30 cellular contexts compared by ENCODE assay signal in the genomic region with DNA sequence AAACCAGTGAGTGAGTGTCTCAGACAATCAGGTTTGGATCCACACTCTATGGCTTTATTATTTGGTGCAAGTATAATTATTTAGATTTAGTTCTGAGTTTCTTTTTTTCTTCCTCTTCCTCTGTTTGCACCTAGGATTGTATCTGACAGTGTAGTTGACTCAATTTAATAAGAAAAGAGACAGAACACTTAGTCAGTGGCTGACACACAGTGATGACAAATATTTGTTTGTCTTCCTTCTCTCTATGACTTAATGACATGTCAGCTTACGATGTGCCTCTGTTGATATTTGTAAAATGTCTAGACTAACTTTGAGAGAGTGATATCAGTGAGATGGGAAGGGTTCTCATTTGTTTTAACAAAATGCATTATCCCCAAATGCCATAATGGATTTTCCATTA.
"Had no signal": no experiment of that assay in that cellular context is flagged by ENCODE, and none has a peak within 500 bp of the region (broad histone marks: within the 10 kb centered on the region; RNA-seq: fewer than 3 reads in every experiment).

No MANE protein-coding gene starts in this region.

- H3K79me2 ChIP-seq: hepatocyte had no signal

- H2AFZ ChIP-seq: hepatocyte had no signal

- H3K36me3 ChIP-seq: ascending aorta, brain microvascular endothelial cell, esophagus muscularis mucosa, gastroesophageal sphincter, heart right ventricle had no signal

- H3K4me3 ChIP-seq: ascending aorta, esophagus muscularis mucosa, gastroesophageal sphincter, heart right ventricle, hepatocyte had no signal

- FAIRE-seq: colon had no signal

- H3K4me1 ChIP-seq: ascending aorta, gastroesophageal sphincter, heart right ventricle had no signal

- H3K9me3 ChIP-seq: ascending aorta, esophagus muscularis mucosa, gastroesophageal sphincter had no signal

- H3K27me3 ChIP-seq: ascending aorta, brain microvascular endothelial cell, esophagus muscularis mucosa, hepatocyte had no signal

- H3K27ac ChIP-seq: ascending aorta, brain microvascular endothelial cell, esophagus muscularis mucosa, gastroesophageal sphincter, heart right ventricle, hepatocyte had no signal

- ATAC-seq: activated CD4-positive, alpha-beta T cell treated with anti-CD3 and anti-CD28 coated beads for 36 hours; activated CD8-positive, alpha-beta T cell treated with anti-CD3 and anti-CD28 coated beads, Interleukin-2, amount 10 ng/mL, durations not matched to agents 7 days and 5 days; activated naive CD4-positive, alpha-beta T cell treated with anti-CD3 and anti-CD28 coated beads, Interleukin-2, amount 50 U/mL, for 72 hours; activated T-cell treated with anti-CD3 and anti-CD28 coated beads, Interleukin-2, amount 50 U/mL, for 72 hours; effector memory CD8-positive, alpha-beta T cell; gastroesophageal sphincter; heart right ventricle; T-helper 17 cell had no signal

- DNase-seq: activated CD4-positive, alpha-beta memory T cell treated with anti-CD3 and anti-CD28 coated beads for 36 hours; activated CD4-positive, alpha-beta T cell treated with anti-CD3 and anti-CD28 coated beads for 36 hours; activated CD4-positive, alpha-beta T cell treated with anti-CD3 and anti-CD28 coated beads, Interleukin-2, amount 10 ng/mL, durations not matched to agents 24 days and 14 days; activated CD4-positive, CD25-positive, alpha-beta regulatory T cell; activated CD4-positive, CD25-positive, alpha-beta regulatory T cell treated with anti-CD3 and anti-CD28 coated beads, Interleukin-2, amount 50 U/mL, for 72 hours; activated CD8-positive, alpha-beta memory T cell treated with anti-CD3 and anti-CD28 coated beads, Interleukin-2, amount 50 U/mL, for 48 hours; activated CD8-positive, alpha-beta T cell treated with anti-CD3 and anti-CD28 coated beads, Interleukin-2, amount 10 ng/mL, durations not matched to agents 7 days and 5 days; activated gamma-delta T cell; activated naive CD4-positive, alpha-beta T cell; activated naive CD4-positive, alpha-beta T cell treated with anti-CD3 and anti-CD28 coated beads, Interleukin-2, amount 10 ng/mL, durations not matched to agents 7 days and 5 days; activated naive CD8-positive, alpha-beta T cell treated with anti-CD3 and anti-CD28 coated beads, Interleukin-2, amount 10 ng/mL, durations not matched to agents 7 days and 5 days; activated T-cell treated with anti-CD3 and anti-CD28 coated beads for 4 hours; activated T-cell treated with anti-CD3 and anti-CD28 coated beads, Interleukin-2, amount 50 U/mL, for 24 hours; activated T-cell treated with anti-CD3 and anti-CD28 coated beads, Interleukin-2, amount 50 U/mL, for 72 hours; brain microvascular endothelial cell; caudate nucleus; cortex of kidney; dermis blood vessel endothelial cell; effector CD4-positive, alpha-beta T cell; effector memory CD8-positive, alpha-beta T cell; foreskin melanocyte; heart right ventricle; T-helper 1 cell; T-helper 17 cell had no signal
